8 cellular contexts compared by ENCODE assay signal in genomic region chr1:154334647-154335350, GRCh38. TPM values are rescaled to one million over a fixed set of nuclear protein-coding genes. Genes with fewer than 3 reads are reported as not detected.
A peak's percentile ranks its signal among the peaks of the same experiment; 100 is the strongest.
DNase-seq lines count a peak whose midpoint lies in the region; ATAC-seq and TF ChIP-seq lines count a peak whose summit lies in the region.

No MANE protein-coding gene starts in this region.

- peak overlapping the region; percentile 66 to 85 for H3K4me3 Mint-ChIP-seq in CD14-positive monocyte

- peaks cover 3 to 7% (median 5%) of the 10 kb centered on the region in 3 donors for H3K27me3 Mint-ChIP-seq in CD14-positive monocyte (ENCODE audit: low read depth in 3 of 3)

- ATAC-seq in activated CD4-positive, CD25-positive, alpha-beta regulatory T cell treated with anti-CD3 and anti-CD28 coated beads, Interleukin-2, amount 50 U/mL, for 24 hours = peak; percentile 95 to 98
- ATAC-seq in HG02610 (IDR thresholded peaks at IDR 0.05; ENCODE audit: unreplicated experiment) = no peak

- H3K36me3 ChIP-seq in kidney epithelial cell (ENCODE audit: control insufficient read depth, insufficient read depth, low read length) = peaks cover 2% of the 10 kb centered on the region

- peak overlapping the region in 1 of 7 donors; percentile 64 for H3K27ac Mint-ChIP-seq in CD14-positive monocyte

- peak; percentile 78 for DNase-seq in CD14-positive monocyte (ENCODE audit: low spot score)
- peak; percentile 45 for DNase-seq in GOT3 (lab: John Stamatoyannopoulos, UW)
- peak; percentile 79 for DNase-seq in NCI-H2227 treated with DMSO at 0.1 percent for 48 hours (lab: John Stamatoyannopoulos, UW)
- DNase-seq in cardiac fibroblast (ENCODE audit: low read depth in 2 of 2) = peak; percentile 89 to 91
- peak; percentile 49 for DNase-seq in kidney epithelial cell (ENCODE audit: low read depth)
- DNase-seq in stimulated activated CD4-positive, alpha-beta T cell treated with anti-CD3 and anti-CD28 coated beads, Interleukin-2, amount 100 ng/mL, for 4 hours (ENCODE audit: low read depth) = peak; percentile 91

- H3K36me3 Mint-ChIP-seq in CD14-positive monocyte = peaks cover 0 to 2% of the 10 kb centered on the region in 2 donors

- H3K27me3 ChIP-seq in kidney epithelial cell (ENCODE audit: control insufficient read depth, insufficient read depth, low read length) = no peaks in the 10 kb centered on the region

- H3K9me3 Mint-ChIP-seq in CD14-positive monocyte = peaks cover 0 to 2% (median 0%) of the 10 kb centered on the region in 7 donors

- intact Hi-C loops in CD14-positive monocyte (cut with micrococcal nuclease) = loop anchor here in 1 of 2 donors (10.0 kb wide), 1 partner anchor 140 kb away; no protein-coding TSS in a partner anchor

- peaks cover 28% of the 10 kb centered on the region for H3K4me1 Mint-ChIP-seq in CD14-positive monocyte

- H3K4me3 ChIP-seq in cardiac fibroblast (replicated peaks in 1 of 2; ENCODE audit: low read depth in 2 of 2, low read length in 2 of 2) (no peak overlapping the region), kidney epithelial cell (ENCODE audit: low read depth, low read length) (no peak overlapping the region)

- peak; percentile 95 for TF ChIP-seq CTCF in CD14-positive monocyte (IDR thresholded peaks at IDR 0.05)
- TF ChIP-seq CTCF in cardiac fibroblast (IDR thresholded peaks at IDR 0.05; ENCODE audit: low read depth, low read length) = peak; percentile 87
- TF ChIP-seq CTCF in kidney epithelial cell (IDR thresholded peaks at IDR 0.05; ENCODE audit: insufficient read depth, low read length, poor library complexity, severe bottlenecking) = peak; percentile 89

RNA-seq across cellular contexts. Expression of gene ATP8B2, which starts 9.5 kb away (rescaled TPM):
- under 1 TPM; 0.46 to 0.98 TPM for polyA plus RNA-seq in CD14-positive monocyte
- total RNA-seq in kidney epithelial cell = 30.9 and 45.2 TPM in 2 replicates

RNA-seq across cellular contexts. Expression of gene AQP10, which starts 13.9 kb away (rescaled TPM):
- under 1 TPM in 1 of 2 donors, not detected in 1; 0.09 TPM for polyA plus RNA-seq in CD14-positive monocyte
- not detected in 2 replicates for total RNA-seq in kidney epithelial cell
